Comparison of ENCODE assay signal across 6 cellular contexts in the genomic region with DNA sequence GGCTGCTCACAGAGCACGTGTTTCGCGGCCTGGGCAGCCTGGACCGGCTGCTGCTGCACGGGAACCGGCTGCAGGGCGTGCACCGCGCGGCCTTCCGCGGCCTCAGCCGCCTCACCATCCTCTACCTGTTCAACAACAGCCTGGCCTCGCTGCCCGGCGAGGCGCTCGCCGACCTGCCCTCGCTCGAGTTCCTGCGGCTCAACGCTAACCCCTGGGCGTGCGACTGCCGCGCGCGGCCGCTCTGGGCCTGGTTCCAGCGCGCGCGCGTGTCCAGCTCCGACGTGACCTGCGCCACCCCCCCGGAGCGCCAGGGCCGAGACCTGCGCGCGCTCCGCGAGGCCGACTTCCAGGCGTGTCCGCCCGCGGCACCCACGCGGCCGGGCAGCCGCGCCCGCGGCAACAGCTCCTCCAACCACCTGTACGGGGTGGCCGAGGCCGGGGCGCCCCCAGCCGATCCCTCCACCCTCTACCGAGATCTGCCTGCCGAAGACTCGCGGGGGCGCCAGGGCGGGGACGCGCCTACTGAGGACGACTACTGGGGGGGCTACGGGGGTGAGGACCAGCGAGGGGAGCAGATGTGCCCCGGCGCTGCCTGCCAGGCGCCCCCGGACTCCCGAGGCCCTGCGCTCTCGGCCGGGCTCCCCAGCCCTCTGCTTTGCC. TPM values are rescaled to one million over a fixed set of nuclear protein-coding genes. Genes with fewer than 3 reads are reported as not detected.
DNase-seq lines count a peak whose midpoint lies in the region; ATAC-seq, FAIRE-seq and TF ChIP-seq lines count a peak whose summit lies in the region.

No MANE protein-coding gene starts in this region.

- DNase-seq in brain microvascular endothelial cell, result no peak
- no peak for DNase-seq in natural killer cell treated with Interleukin-12 subunit alpha and Interleukin-12 subunit beta and Interleukin-15 and Interleukin-18, amount 100 ng/mL, for 72 hours (ENCODE audit: low spot score)
- DNase-seq in frontal cortex (ENCODE audit: low spot score in 2 of 2), result no peak
- no peak for DNase-seq in D341Med (ENCODE audit: low spot score)

- no peaks in the 10 kb centered on the region for H3K9me3 Mint-ChIP-seq in natural killer cell treated with Interleukin-12 subunit alpha and Interleukin-12 subunit beta and Interleukin-15 and Interleukin-18, amount 100 ng/mL, for 72 hours

- no peaks in the 10 kb centered on the region for H3K36me3 ChIP-seq in brain microvascular endothelial cell (replicated peaks)

- peaks cover 4 to 12% of the 10 kb centered on the region in 2 donors for H3K27me3 Mint-ChIP-seq in natural killer cell treated with Interleukin-12 subunit alpha and Interleukin-12 subunit beta and Interleukin-15 and Interleukin-18, amount 100 ng/mL, for 72 hours

- no peak overlapping the region for H3K27ac Mint-ChIP-seq in natural killer cell treated with Interleukin-12 subunit alpha and Interleukin-12 subunit beta and Interleukin-15 and Interleukin-18, amount 100 ng/mL, for 72 hours

- no peak for FAIRE-seq in frontal cortex (lab: Jason Lieb, UNC)

- H3K27ac ChIP-seq in brain microvascular endothelial cell, result no peak overlapping the region

- no peak for TF ChIP-seq CTCF in brain microvascular endothelial cell (IDR thresholded peaks at IDR 0.05; ENCODE audit: low read depth, low read length, missing control alignments)

- ATAC-seq in GM18511 (IDR thresholded peaks at IDR 0.05; ENCODE audit: unreplicated experiment) (peak; percentile 43), HG03354 (IDR thresholded peaks at IDR 0.05; ENCODE audit: poor library complexity, severe bottlenecking, unreplicated experiment) (peak; percentile 38)
- ATAC-seq in natural killer cell treated with Interleukin-12 subunit alpha and Interleukin-12 subunit beta and Interleukin-15 and Interleukin-18, amount 100 ng/mL, for 72 hours, result peak; percentile 60 to 77

- in situ Hi-C loops in brain microvascular endothelial cell (cut with HindIII; ENCODE audit: low pct_ligation_motif_present, low sequenced_read_pairs), result no loop called here

- peak overlapping the region; percentile 65 for H3K4me3 Mint-ChIP-seq in natural killer cell treated with Interleukin-12 subunit alpha and Interleukin-12 subunit beta and Interleukin-15 and Interleukin-18, amount 100 ng/mL, for 72 hours

- H3K36me3 Mint-ChIP-seq in natural killer cell treated with Interleukin-12 subunit alpha and Interleukin-12 subunit beta and Interleukin-15 and Interleukin-18, amount 100 ng/mL, for 72 hours, result no peaks in the 10 kb centered on the region

- peaks cover 12% of the 10 kb centered on the region for H3K27me3 ChIP-seq in brain microvascular endothelial cell (replicated peaks)

- H3K4me3 ChIP-seq in brain microvascular endothelial cell (ENCODE audit: low read depth, low read length), result peak overlapping the region; percentile 15

- H3K4me1 Mint-ChIP-seq in natural killer cell treated with Interleukin-12 subunit alpha and Interleukin-12 subunit beta and Interleukin-15 and Interleukin-18, amount 100 ng/mL, for 72 hours (ENCODE audit: low read depth in 2 of 2), result peaks cover 18 to 26% of the 10 kb centered on the region in 2 donors

RNA-seq across cellular contexts. Expression of a gene that starts 16.0 kb away (rescaled TPM):
- not detected for total RNA-seq in natural killer cell treated with Interleukin-12 subunit alpha and Interleukin-12 subunit beta and Interleukin-15 and Interleukin-18, amount 100 ng/mL, for 72 hours
- 0.41 TPM for total RNA-seq in frontal cortex

RNA-seq across cellular contexts. Expression of a gene that starts 39.1 kb away (rescaled TPM):
- 10 to 100 TPM in 1 of 2 donors, 1 to 10 TPM in 1; 4.2 to 16.5 TPM for total RNA-seq in natural killer cell treated with Interleukin-12 subunit alpha and Interleukin-12 subunit beta and Interleukin-15 and Interleukin-18, amount 100 ng/mL, for 72 hours
- total RNA-seq in frontal cortex, result 2.0 TPM

RNA-seq across cellular contexts. Expression of a gene that starts 49.4 kb away (rescaled TPM):
- 100 to 1,000 TPM in 1 of 2 donors, 10 to 100 TPM in 1; 86.9 to 308 TPM for total RNA-seq in natural killer cell treated with Interleukin-12 subunit alpha and Interleukin-12 subunit beta and Interleukin-15 and Interleukin-18, amount 100 ng/mL, for 72 hours
- 4.1 TPM for total RNA-seq in frontal cortex

RNA-seq across cellular contexts. Expression of a gene that starts 54.2 kb away (rescaled TPM):
- total RNA-seq in natural killer cell treated with Interleukin-12 subunit alpha and Interleukin-12 subunit beta and Interleukin-15 and Interleukin-18, amount 100 ng/mL, for 72 hours, result 100 to 1,000 TPM in 1 of 2 donors, 10 to 100 TPM in 1; 77.6 to 131 TPM
- 39.9 TPM for total RNA-seq in frontal cortex

Comparison
In these comparisons a context has a peak if more than half of its experiments do, and no peak if none do; other contexts are left out.
1. RNA of a gene that starts 49.4 kb away (total RNA-seq): 86.9 to 308 TPM in natural killer cell treated with Interleukin-12 subunit alpha and Interleukin-12 subunit beta and Interleukin-15 and Interleukin-18, amount 100 ng/mL, for 72 hours; 4.1 TPM in frontal cortex (single experiment); every median in the first group is over 10 times any median in the second.
2. Peak in every context shown above with its lines, with median percentiles within 50 percentile points of each other: ATAC-seq.